Comparison of ENCODE assay signal across 20 cellular contexts in genomic region chr3:133452603-133453313, GRCh38. TPM values are rescaled to one million over a fixed set of nuclear protein-coding genes. Genes with fewer than 3 reads are reported as not detected.
DNase-seq lines count a peak whose midpoint lies in the region; ATAC-seq and TF ChIP-seq lines count a peak whose summit lies in the region.
"Had no signal": no experiment of that assay in that cellular context is flagged by ENCODE, and none has a peak within 500 bp of the region (broad histone marks: within the 10 kb centered on the region; RNA-seq: fewer than 3 reads in every experiment).

No MANE protein-coding gene starts in this region.

- no peaks in the 10 kb centered on the region for H3K4me1 ChIP-seq in GM23338 (ENCODE audit: insufficient read depth)
- H3K4me1 ChIP-seq in RWPE2 (ENCODE audit: insufficient read depth, poor library complexity, severe bottlenecking) = no peaks in the 10 kb centered on the region
- H3K4me1 ChIP-seq: ascending aorta, colonic mucosa had no signal

- no peaks in the 10 kb centered on the region for H3K36me3 Mint-ChIP-seq in GM23338 (ENCODE audit: low read depth)
- no peaks in the 10 kb centered on the region for H3K36me3 Mint-ChIP-seq in stimulated activated memory B cell treated with anti-CD40 and anti-IgM and Interleukin-4, amounts not matched to agents 10 μg/mL and 1 μg/mL and 100 μg/mL, for 72 hours

- DNase-seq in GM23338 (ENCODE audit: low spot score) = no peak
- no peak for DNase-seq in RWPE2 (ENCODE audit: low spot score)
- peak; percentile 35 for DNase-seq in kidney glomerular epithelial cell (lab: John Stamatoyannopoulos, UW)
- DNase-seq in NCI-H187 (lab: John Stamatoyannopoulos, UW) = no peak
- no peak for DNase-seq in NCI-H2029 treated with DMSO at 0.1 percent for 48 hours (lab: John Stamatoyannopoulos, UW)
- DNase-seq in DMS114 treated with DMSO at 0.1 percent for 48 hours (lab: John Stamatoyannopoulos, UW; ENCODE audit: unreplicated experiment) = no peak
- DNase-seq: activated CD4-positive, alpha-beta T cell treated with anti-CD3 and anti-CD28 coated beads, Interleukin-2, amount 50 U/mL, for 1 hour; activated naive CD4-positive, alpha-beta T cell treated with Interleukin-2 at 50 U/mL for 16 hours; C1 segment of cervical spinal cord; colonic mucosa; DMS79 treated with DMSO at 0.1 percent for 48 hours; MM.1S; naive B cell; NCI-H187 treated with DMSO at 0.1 percent for 48 hours; NCI-H510A had no signal

- H4K20me1 ChIP-seq in GM23338 (replicated peaks; ENCODE audit: insufficient read depth) = no peaks in the 10 kb centered on the region

- peak overlapping the region; percentile 83 for H2AFZ ChIP-seq in GM23338

- H3K27me3 ChIP-seq in GM23338 (ENCODE audit: insufficient read depth) (no peaks in the 10 kb centered on the region), RWPE2 (ENCODE audit: insufficient read depth, poor library complexity, severe bottlenecking) (no peaks in the 10 kb centered on the region)
- H3K27me3 ChIP-seq: ascending aorta, colonic mucosa had no signal

- ATAC-seq in GM23338 = peak; percentile 64
- ATAC-seq in RWPE2 (ENCODE audit: low read depth) = 0 out of 3 replicates have a peak, but pooled peaks have one; percentile 21
- no peak for ATAC-seq in stimulated activated memory B cell treated with anti-CD40 and anti-IgM and Interleukin-4, amounts not matched to agents 10 μg/mL and 1 μg/mL and 100 μg/mL, for 72 hours
- ATAC-seq: HCT116 had no signal

- no peaks in the 10 kb centered on the region for H3K79me2 ChIP-seq in GM23338 (replicated peaks; ENCODE audit: insufficient read depth)

- no peaks in the 10 kb centered on the region for H3F3A ChIP-seq in GM23338 (replicated peaks; ENCODE audit: low read depth)

- no peaks in the 10 kb centered on the region for H3K9me2 ChIP-seq in GM23338 (ENCODE audit: insufficient read depth)

- peaks cover 21% of the 10 kb centered on the region for H3K4me1 Mint-ChIP-seq in GM23338
- H3K4me1 Mint-ChIP-seq in stimulated activated memory B cell treated with anti-CD40 and anti-IgM and Interleukin-4, amounts not matched to agents 10 μg/mL and 1 μg/mL and 100 μg/mL, for 72 hours = peaks cover 29% of the 10 kb centered on the region

- no peaks in the 10 kb centered on the region for H3K9me3 ChIP-seq in RWPE2 (ENCODE audit: severe bottlenecking)
- H3K9me3 ChIP-seq: ascending aorta, colonic mucosa had no signal

- no peak overlapping the region for H3K4me2 ChIP-seq in GM23338

- no peaks in the 10 kb centered on the region for H3K9me3 Mint-ChIP-seq in GM23338
- H3K9me3 Mint-ChIP-seq in stimulated activated memory B cell treated with anti-CD40 and anti-IgM and Interleukin-4, amounts not matched to agents 10 μg/mL and 1 μg/mL and 100 μg/mL, for 72 hours = no peaks in the 10 kb centered on the region
- H3K9me3 Mint-ChIP-seq: naive B cell had no signal

- no peaks in the 10 kb centered on the region for H3K27me3 Mint-ChIP-seq in GM23338 (ENCODE audit: insufficient read depth, low read depth, poor library complexity)
- no peaks in the 10 kb centered on the region for H3K27me3 Mint-ChIP-seq in stimulated activated memory B cell treated with anti-CD40 and anti-IgM and Interleukin-4, amounts not matched to agents 10 μg/mL and 1 μg/mL and 100 μg/mL, for 72 hours

- H3K4me3 Mint-ChIP-seq in GM23338 = no peak overlapping the region
- no peak overlapping the region for H3K4me3 Mint-ChIP-seq in stimulated activated memory B cell treated with anti-CD40 and anti-IgM and Interleukin-4, amounts not matched to agents 10 μg/mL and 1 μg/mL and 100 μg/mL, for 72 hours
- H3K4me3 Mint-ChIP-seq: naive B cell had no signal

- H3K27ac ChIP-seq in GM23338 (ENCODE audit: low read depth) (no peak overlapping the region), RWPE2 (ENCODE audit: poor library complexity, severe bottlenecking) (peak overlapping the region; percentile 11)
- H3K27ac ChIP-seq: ascending aorta, colonic mucosa had no signal

- no peak overlapping the region for H3K27ac Mint-ChIP-seq in GM23338
- peak overlapping the region; percentile 2 for H3K27ac Mint-ChIP-seq in stimulated activated memory B cell treated with anti-CD40 and anti-IgM and Interleukin-4, amounts not matched to agents 10 μg/mL and 1 μg/mL and 100 μg/mL, for 72 hours

- no peak for TF ChIP-seq CTCF in GM23338 (conservative IDR thresholded peaks at IDR 0.05; ENCODE audit: low read depth in 2 of 2)
- TF ChIP-seq CTCF in RWPE2 (IDR thresholded peaks at IDR 0.05; ENCODE audit: poor library complexity, severe bottlenecking) = no peak

- H3K36me3 ChIP-seq in GM23338 (ENCODE audit: insufficient read depth) (no peaks in the 10 kb centered on the region), RWPE2 (ENCODE audit: low read depth) (no peaks in the 10 kb centered on the region)
- H3K36me3 ChIP-seq: ascending aorta, colonic mucosa had no signal

- H3K4me3 ChIP-seq in GM23338 = no peak overlapping the region
- H3K4me3 ChIP-seq in RWPE2 (ENCODE audit: severe bottlenecking) = no peak overlapping the region
- H3K4me3 ChIP-seq: ascending aorta, colonic mucosa had no signal

TF ChIP-seq in GM23338, 12 proteins besides CTCF, POLR2A, EP300 and RAD21 (continues in another document):
- no peak for TF ChIP-seq POLR2AphosphoS5 (IDR thresholded peaks at IDR 0.05; ENCODE audit: low read depth)
- TF ChIP-seq EZH2phosphoT487 (IDR thresholded peaks at IDR 0.05; ENCODE audit: unreplicated experiment) = no peak
- no peak for TF ChIP-seq REST (IDR thresholded peaks at IDR 0.05; ENCODE audit: unreplicated experiment)
- TF ChIP-seq CREB1 (CRISPR knock-in tag; IDR thresholded peaks at IDR 0.05; ENCODE audit: low read depth) = no peak
- TF ChIP-seq ETS1 (IDR thresholded peaks at IDR 0.05) = no peak
- no peak for TF ChIP-seq EZH2 (IDR thresholded peaks at IDR 0.05; ENCODE audit: low read depth, unreplicated experiment)

RNA-seq across cellular contexts. Expression of gene BFSP2, which starts 52.9 kb away (rescaled TPM):
- total RNA-seq in GM23338 (2014; rRNA removed; shearing (Covaris generic)) = not detected in 2 replicates
- not detected in 2 replicates for polyA plus RNA-seq in GM23338 (2016; fragmentation: Nextera tagmentation; extraction: Ambion mirVana)
- total RNA-seq: ascending aorta, lower leg skin, posterior vena cava had no signal
